In the genomic region with DNA sequence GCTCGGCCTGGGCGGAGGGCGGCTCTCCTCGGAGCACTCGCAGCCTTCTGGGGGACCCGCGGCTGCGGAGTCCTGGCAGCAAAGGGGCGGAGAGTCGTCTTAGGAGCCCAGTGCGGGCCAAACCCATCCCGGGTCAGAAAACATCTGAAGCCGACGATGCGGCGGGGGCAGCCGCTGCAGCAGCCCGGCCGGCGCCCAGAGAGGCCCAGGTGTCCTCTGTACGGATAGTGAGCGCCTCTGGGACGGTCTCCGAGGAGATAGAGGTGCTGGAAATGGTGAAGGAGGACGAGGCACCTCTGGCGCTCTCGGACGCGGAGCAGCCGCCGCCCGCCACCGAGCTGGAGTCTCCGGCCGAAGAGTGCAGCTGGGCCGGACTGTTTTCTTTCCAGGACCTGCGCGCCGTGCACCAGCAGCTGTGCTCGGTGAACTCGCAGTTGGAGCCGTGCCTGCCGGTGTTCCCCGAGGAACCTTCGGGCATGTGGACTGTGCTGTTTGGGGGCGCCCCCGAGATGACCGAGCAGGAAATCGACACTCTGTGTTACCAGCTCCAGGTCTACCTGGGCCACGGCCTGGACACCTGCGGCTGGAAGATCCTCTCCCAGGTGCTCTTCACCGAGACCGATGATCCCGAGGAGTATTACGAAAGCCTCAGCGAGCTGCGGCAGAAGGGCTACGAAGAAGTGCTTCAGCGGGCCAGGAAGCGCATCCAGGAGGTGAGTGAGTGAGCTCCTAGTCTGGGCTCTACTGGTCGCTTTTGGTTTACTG, we compare ENCODE assay signal across 8 cellular contexts. TPM values are rescaled to one million over a fixed set of nuclear protein-coding genes. Genes with fewer than 3 reads are reported as not detected.
DNase-seq lines count a peak whose midpoint lies in the region; ATAC-seq, FAIRE-seq and TF ChIP-seq lines count a peak whose summit lies in the region.

No MANE protein-coding gene starts in this region.

- ATAC-seq in HG02763 (IDR thresholded peaks at IDR 0.05; ENCODE audit: unreplicated experiment): peak; percentile 20

- H3K9ac ChIP-seq in muscle layer of colon (ENCODE audit: low read length) (peak overlapping the region; percentile 91), stomach smooth muscle (ENCODE audit: low read length in 2 of 2) (peak overlapping the region; percentile 76 to 87)

- no peak for TF ChIP-seq CTCF in epithelial cell of proximal tubule (conservative IDR thresholded peaks at IDR 0.05; ENCODE audit: low read depth, low read length)

- H3K4me3 ChIP-seq in epithelial cell of proximal tubule (ENCODE audit: low read depth, low read length): peak overlapping the region; percentile 93
- peak overlapping the region; percentile 97 to 98 for H3K4me3 ChIP-seq in muscle layer of colon (ENCODE audit: low read depth in 1 of 2, low read length in 2 of 2)
- peak overlapping the region; percentile 92 to 93 for H3K4me3 ChIP-seq in stomach smooth muscle (ENCODE audit: low read length in 2 of 2)

- 0 out of 2 replicates have a peak, but pooled peaks have one; percentile 30 for TF ChIP-seq POLR2A in GM12892 (IDR thresholded peaks at IDR 0.05; ENCODE audit: low read depth, low read length)

- H3K4me1 ChIP-seq in muscle layer of colon (ENCODE audit: insufficient read depth, low read length): no peaks in the 10 kb centered on the region
- peaks cover 3% of the 10 kb centered on the region for H3K4me1 ChIP-seq in stomach smooth muscle (ENCODE audit: control insufficient read depth, insufficient read depth, low read length)

- no peaks in the 10 kb centered on the region for H3K27me3 ChIP-seq in muscle layer of colon (ENCODE audit: control insufficient read depth in 1 of 2, insufficient read depth in 2 of 2, low read length in 2 of 2)
- H3K27me3 ChIP-seq in stomach smooth muscle (ENCODE audit: control insufficient read depth in 1 of 2, insufficient read depth in 2 of 2, low read length in 2 of 2): no peaks in the 10 kb centered on the region

- peak overlapping the region; percentile 97 for H3K27ac ChIP-seq in muscle layer of colon (ENCODE audit: low read depth, low read length)
- H3K27ac ChIP-seq in stomach smooth muscle (ENCODE audit: low read length): peak overlapping the region; percentile 84

- peak; percentile 87 for FAIRE-seq in GM12892 (lab: Jason Lieb, UNC)

- no peaks in the 10 kb centered on the region for H3K9me3 ChIP-seq in muscle layer of colon (ENCODE audit: low read length)
- no peaks in the 10 kb centered on the region for H3K9me3 ChIP-seq in stomach smooth muscle (ENCODE audit: control insufficient read depth in 2 of 2, low read length in 2 of 2)

- H3K36me3 ChIP-seq in muscle layer of colon (ENCODE audit: insufficient read depth, low read length): no peaks in the 10 kb centered on the region
- H3K36me3 ChIP-seq in stomach smooth muscle (ENCODE audit: control insufficient read depth in 2 of 2, insufficient read depth in 2 of 2, low read length in 2 of 2): no peaks in the 10 kb centered on the region

- DNase-seq in GM12892 (ENCODE audit: insufficient read length) (peak; percentile 45), NCI-H345 treated with DMSO at 0.1 percent for 48 hours (lab: John Stamatoyannopoulos, UW; ENCODE audit: unreplicated experiment) (peak; percentile 9), epithelial cell of proximal tubule (ENCODE audit: low read depth) (no peak), occipital lobe (lab: John Stamatoyannopoulos, UW) (no peak)
- DNase-seq in activated CD8-positive, alpha-beta memory T cell treated with anti-CD3 and anti-CD28 coated beads, Interleukin-2, amount 50 U/mL, for 48 hours: peak; percentile 76

RNA-seq across cellular contexts. Expression of a gene that starts 1.2 kb away (rescaled TPM):
- 3.5 TPM for polyA plus RNA-seq in GM12892 (2012; ENCODE audit: missing spikeins)
- total RNA-seq in epithelial cell of proximal tubule (2.8 and 5.7 TPM in 2 replicates), occipital lobe (48.7 TPM)

Comparison
In these comparisons a context has a peak if more than half of its experiments do, and no peak if none do; other contexts are left out.
1. DNase-seq: peak in GM12892 (single experiment), NCI-H345 treated with DMSO at 0.1 percent for 48 hours (single experiment) and activated CD8-positive, alpha-beta memory T cell treated with anti-CD3 and anti-CD28 coated beads, Interleukin-2, amount 50 U/mL, for 48 hours (single experiment); none in epithelial cell of proximal tubule (single experiment) and occipital lobe (single experiment).
2. Peak in every context shown above with its lines, with median percentiles within 50 percentile points of each other: H3K4me3 ChIP-seq.